Comparison of ENCODE assay signal across 9 cellular contexts in genomic region chr9:134390947-134391318, GRCh38.
DNase-seq lines count a peak whose midpoint lies in the region; ATAC-seq and TF ChIP-seq lines count a peak whose summit lies in the region.
"Had no signal": no experiment of that assay in that cellular context is flagged by ENCODE, and none has a peak within 500 bp of the region (broad histone marks: within the 10 kb centered on the region; RNA-seq: fewer than 3 reads in every experiment).

No MANE protein-coding gene starts in this region.

- H3K4me1 Mint-ChIP-seq in activated CD4-positive, alpha-beta memory T cell treated with anti-CD3 and anti-CD28 coated beads for 36 hours (ENCODE audit: low read depth): peaks cover 54% of the 10 kb centered on the region
- H3K4me1 Mint-ChIP-seq in stimulated activated naive CD8-positive, alpha-beta T cell treated with anti-CD3 and anti-CD28 coated beads, Interleukin-15, amount 100 ng/mL, for 72 hours: peaks cover 82% of the 10 kb centered on the region

- H3K9me3 ChIP-seq in osteoblast (ENCODE audit: low read depth, low read length): no peaks in the 10 kb centered on the region

- no peak overlapping the region for H2AFZ ChIP-seq in osteoblast (ENCODE audit: low read length)

- CTCF ChIA-PET in activated CD4-positive, alpha-beta memory T cell treated with anti-CD3 and anti-CD28 coated beads for 36 hours (lab: Charles Lee): interaction anchor here (0.6 to 2.5 kb wide), 9 partner anchors 8 to 1052 kb away, joined by 3 to 7 read pairs (median 4); no protein-coding TSS in a partner anchor

- H3K9me3 Mint-ChIP-seq in activated CD4-positive, alpha-beta memory T cell treated with anti-CD3 and anti-CD28 coated beads for 36 hours: peaks cover 3% of the 10 kb centered on the region
- H3K9me3 Mint-ChIP-seq in stimulated activated naive CD8-positive, alpha-beta T cell treated with anti-CD3 and anti-CD28 coated beads, Interleukin-15, amount 100 ng/mL, for 72 hours: peaks cover 6 to 8% of the 10 kb centered on the region in 2 donors

- H4K20me1 ChIP-seq in osteoblast (ENCODE audit: insufficient read depth, low read length): peaks cover 92% of the 10 kb centered on the region

- no peak overlapping the region for H3K27ac ChIP-seq in osteoblast (ENCODE audit: low read depth, low read length)

- ATAC-seq in activated CD4-positive, CD25-positive, alpha-beta regulatory T cell treated with anti-CD3 and anti-CD28 coated beads, Interleukin-2, amount 50 U/mL, for 24 hours: peak; percentile 2 to 3
- peak; percentile 37 for ATAC-seq in HG02759 (IDR thresholded peaks at IDR 0.05; ENCODE audit: unreplicated experiment)
- peak; percentile 16 for ATAC-seq in stimulated activated naive CD8-positive, alpha-beta T cell treated with anti-CD3 and anti-CD28 coated beads, Interleukin-15, amount 100 ng/mL, for 72 hours

- H3K27ac Mint-ChIP-seq in activated CD4-positive, alpha-beta memory T cell treated with anti-CD3 and anti-CD28 coated beads for 36 hours: peak overlapping the region; percentile 96
- peak overlapping the region; percentile 90 to 98 for H3K27ac Mint-ChIP-seq in stimulated activated naive CD8-positive, alpha-beta T cell treated with anti-CD3 and anti-CD28 coated beads, Interleukin-15, amount 100 ng/mL, for 72 hours

- peaks cover 3% of the 10 kb centered on the region for H3K27me3 Mint-ChIP-seq in activated CD4-positive, alpha-beta memory T cell treated with anti-CD3 and anti-CD28 coated beads for 36 hours
- H3K27me3 Mint-ChIP-seq in stimulated activated naive CD8-positive, alpha-beta T cell treated with anti-CD3 and anti-CD28 coated beads, Interleukin-15, amount 100 ng/mL, for 72 hours: peaks cover 22% of the 10 kb centered on the region

- H3K36me3 Mint-ChIP-seq in activated CD4-positive, alpha-beta memory T cell treated with anti-CD3 and anti-CD28 coated beads for 36 hours: no peaks in the 10 kb centered on the region

- no peaks in the 10 kb centered on the region for H3K36me3 ChIP-seq in osteoblast (ENCODE audit: insufficient read depth, low read length)

- intact Hi-C loops in activated CD4-positive, alpha-beta memory T cell treated with anti-CD3 and anti-CD28 coated beads for 36 hours (cut with micrococcal nuclease): loop anchor here (1.0 to 10.0 kb wide), 7 partner anchors 16 to 1016 kb away; partner anchors contain the start of genes BRD3, RNU6ATAC, RXRA and STKLD1

- peaks cover 13% of the 10 kb centered on the region for H3K4me1 ChIP-seq in osteoblast (ENCODE audit: insufficient read depth, low read length)

- no peak for DNase-seq in activated CD4-positive, CD25-positive, alpha-beta regulatory T cell treated with anti-CD3 and anti-CD28 coated beads, Interleukin-2, amount 50 U/mL, for 72 hours
- no peak for DNase-seq in activated CD4-positive, alpha-beta memory T cell treated with anti-CD3 and anti-CD28 coated beads for 36 hours
- DNase-seq in stimulated activated naive CD8-positive, alpha-beta T cell treated with anti-CD3 and anti-CD28 coated beads, Interleukin-15, amount 100 ng/mL, for 72 hours: no peak
- DNase-seq in hippocampal formation (lab: John Stamatoyannopoulos, UW): no peak
- DNase-seq in NCI-H1092 treated with DMSO at 0.1 percent for 48 hours (lab: John Stamatoyannopoulos, UW): no peak
- DNase-seq in osteoblast (ENCODE audit: insufficient read length, low spot score, missing footprints): no peak
- DNase-seq: Kasumi-1 had no signal

- POLR2A ChIA-PET in activated CD4-positive, alpha-beta memory T cell treated with anti-CD3 and anti-CD28 coated beads for 36 hours (lab: Charles Lee): interaction anchor here (2.1 to 3.1 kb wide), 3 partner anchors 16 to 227 kb away, joined by 10 to 26 read pairs (median 13); partner anchors contain the start of gene RNU6ATAC

- no peak overlapping the region for H3K4me3 ChIP-seq in osteoblast (ENCODE audit: insufficient read depth, low read length)

- no peak for TF ChIP-seq CTCF in osteoblast (IDR thresholded peaks at IDR 0.05; ENCODE audit: extremely low read depth, low read depth, low read length)

- H3K4me3 Mint-ChIP-seq in activated CD4-positive, alpha-beta memory T cell treated with anti-CD3 and anti-CD28 coated beads for 36 hours: peak overlapping the region; percentile 78
- peak overlapping the region; percentile 72 to 81 for H3K4me3 Mint-ChIP-seq in stimulated activated naive CD8-positive, alpha-beta T cell treated with anti-CD3 and anti-CD28 coated beads, Interleukin-15, amount 100 ng/mL, for 72 hours

- no peak overlapping the region for H3K4me2 ChIP-seq in osteoblast (ENCODE audit: insufficient read depth, low read length)

- no peaks in the 10 kb centered on the region for H3K27me3 ChIP-seq in osteoblast (ENCODE audit: insufficient read depth, low read length)

- H3K79me2 ChIP-seq in osteoblast (ENCODE audit: insufficient read depth, low read length): peaks cover 99% of the 10 kb centered on the region
